ENCODE assay signal across 23 cellular contexts in genomic region chr2:232744963-232745362, GRCh38. TPM values are rescaled to one million over a fixed set of nuclear protein-coding genes. Genes with fewer than 3 reads are reported as not detected.
DNase-seq lines count a peak whose midpoint lies in the region; ATAC-seq and TF ChIP-seq lines count a peak whose summit lies in the region.
"Had no signal": no experiment of that assay in that cellular context is flagged by ENCODE, and none has a peak within 500 bp of the region (broad histone marks: within the 10 kb centered on the region; RNA-seq: fewer than 3 reads in every experiment).

No MANE protein-coding gene starts in this region.

- POLR2A ChIA-PET in CD4-positive, alpha-beta T cell (lab: Charles Lee) = no interaction called here
- POLR2A ChIA-PET in HEK293 (lab: Yijun Ruan, JAX) = no interaction called here
- POLR2A ChIA-PET in activated CD8-positive, alpha-beta T cell treated with anti-CD3 and anti-CD28 coated beads for 36 hours (lab: Charles Lee) = no interaction called here

- peaks cover 16% of the 10 kb centered on the region for H3K4me1 Mint-ChIP-seq in CD4-positive, alpha-beta T cell (ENCODE audit: low read depth)
- H3K4me1 Mint-ChIP-seq in activated CD8-positive, alpha-beta T cell treated with anti-CD3 and anti-CD28 coated beads for 36 hours (ENCODE audit: low read depth) = peaks cover 19% of the 10 kb centered on the region
- H3K4me1 Mint-ChIP-seq in T-helper 17 cell = peaks cover 20% of the 10 kb centered on the region

- H4K8ac ChIP-seq in mesenchymal stem cell (ENCODE audit: low read length) = no peak overlapping the region

- H4K91ac ChIP-seq in mesenchymal stem cell (ENCODE audit: low read length) = no peak overlapping the region

- ATAC-seq in CD4-positive, alpha-beta T cell (ENCODE audit: poor library complexity) = no peak
- ATAC-seq in activated CD8-positive, alpha-beta T cell treated with anti-CD3 and anti-CD28 coated beads for 36 hours = no peak
- ATAC-seq in GM18909 (IDR thresholded peaks at IDR 0.05; ENCODE audit: poor library complexity, unreplicated experiment) (no peak), HG03280 (IDR thresholded peaks at IDR 0.05; ENCODE audit: unreplicated experiment) (no peak), T-helper 17 cell (no peak)
- ATAC-seq: A549, HepG2 had no signal

- H3K27me3 ChIP-seq in CD4-positive, alpha-beta T cell (ENCODE audit: control insufficient read depth, insufficient read depth, low read length) = no peaks in the 10 kb centered on the region
- H3K27me3 ChIP-seq in mesenchymal stem cell (ENCODE audit: control insufficient read depth in 1 of 2, insufficient read depth in 1 of 2, low read length in 2 of 2) = no peaks in the 10 kb centered on the region
- H3K27me3 ChIP-seq: BE2C had no signal

- CTCF ChIA-PET in CD4-positive, alpha-beta T cell (lab: Charles Lee) = no interaction called here
- CTCF ChIA-PET in HEK293 (lab: Yijun Ruan, JAX) = no interaction called here
- CTCF ChIA-PET in activated CD8-positive, alpha-beta T cell treated with anti-CD3 and anti-CD28 coated beads for 36 hours (lab: Charles Lee) = no interaction called here

- H3K14ac ChIP-seq in mesenchymal stem cell (ENCODE audit: low read length in 2 of 2) = no peak overlapping the region

- no peak overlapping the region for H2AK5ac ChIP-seq in mesenchymal stem cell (ENCODE audit: low read length, severe bottlenecking)

- H3K27ac ChIP-seq in CD4-positive, alpha-beta T cell (ENCODE audit: low read depth, low read length) = no peak overlapping the region
- H3K27ac ChIP-seq in HEK293 (ENCODE audit: extremely low read depth, low read depth, low read length) = no peak overlapping the region
- H3K27ac ChIP-seq in mesenchymal stem cell (ENCODE audit: low read length, poor library complexity, severe bottlenecking) = no peak overlapping the region
- H3K27ac ChIP-seq: A549 had no signal

- TF ChIP-seq CTCF in CD4-positive, alpha-beta T cell (IDR thresholded peaks at IDR 0.05) = no peak
- TF ChIP-seq CTCF in HEK293 (tag by site-specific recombination; IDR thresholded peaks at IDR 0.05) = no peak
- TF ChIP-seq CTCF in activated CD8-positive, alpha-beta T cell treated with anti-CD3 and anti-CD28 coated beads for 36 hours (IDR thresholded peaks at IDR 0.05) = no peak

- H3K9ac ChIP-seq in mesenchymal stem cell (ENCODE audit: low read length) = no peak overlapping the region

- H3K27me3 Mint-ChIP-seq in CD4-positive, alpha-beta T cell = no peaks in the 10 kb centered on the region
- no peaks in the 10 kb centered on the region for H3K27me3 Mint-ChIP-seq in activated CD8-positive, alpha-beta T cell treated with anti-CD3 and anti-CD28 coated beads for 36 hours
- H3K27me3 Mint-ChIP-seq in T-helper 17 cell = no peaks in the 10 kb centered on the region
- H3K27me3 Mint-ChIP-seq: CD4-positive, alpha-beta memory T cell had no signal

- no peak overlapping the region for H2BK15ac ChIP-seq in mesenchymal stem cell (ENCODE audit: low read depth, poor library complexity, severe bottlenecking)

- H2BK5ac ChIP-seq in mesenchymal stem cell (ENCODE audit: low read depth, low read length, poor library complexity, severe bottlenecking) = no peak overlapping the region

- no peak overlapping the region for H3K23ac ChIP-seq in mesenchymal stem cell (ENCODE audit: low read length in 2 of 2)

- H2BK12ac ChIP-seq in mesenchymal stem cell (ENCODE audit: low read length in 2 of 2) = no peak overlapping the region

- peaks cover 33% of the 10 kb centered on the region in 2 experiments for H3K36me3 ChIP-seq in HEK293 (ENCODE audit: control insufficient read depth in 2 of 2, insufficient read depth in 1 of 2, low read length in 2 of 2)
- peaks cover 4 to 67% of the 10 kb centered on the region in 2 experiments for H3K36me3 ChIP-seq in mesenchymal stem cell (ENCODE audit: control insufficient read depth in 1 of 2, insufficient read depth in 2 of 2, low read depth in 1 of 2, low read length in 2 of 2)

- peak overlapping the region; percentile 22 for H3K4me2 ChIP-seq in mesenchymal stem cell (ENCODE audit: low read length, poor library complexity, severe bottlenecking)
- H3K4me2 ChIP-seq: A549 had no signal

- no peak overlapping the region for H3K4me3 Mint-ChIP-seq in CD4-positive, alpha-beta T cell
- H3K4me3 Mint-ChIP-seq in activated CD8-positive, alpha-beta T cell treated with anti-CD3 and anti-CD28 coated beads for 36 hours = no peak overlapping the region
- no peak overlapping the region for H3K4me3 Mint-ChIP-seq in T-helper 17 cell
- H3K4me3 Mint-ChIP-seq: CD4-positive, alpha-beta memory T cell had no signal

- DNase-seq in CD4-positive, alpha-beta T cell = no peak
- no peak for DNase-seq in activated CD8-positive, alpha-beta T cell treated with anti-CD3 and anti-CD28 coated beads for 36 hours
- no peak for DNase-seq in mesenchymal stem cell
- DNase-seq in NOMO-1 treated with dmso at 0.1 percent for 144 hours (lab: John Stamatoyannopoulos, UW; ENCODE audit: unreplicated experiment) = no peak
- no peak for DNase-seq in T-helper 17 cell
- DNase-seq: BE2C; CD4-positive, alpha-beta memory T cell; DMS153; KG1; NCI-H1694; NCI-H2081; NCI-H2171 treated with DMSO at 0.1 percent for 48 hours; NCI-H524 treated with DMSO at 0.1 percent for 48 hours; NCI-H82; Right ventricle myocardium superior had no signal

- H3K4me1 ChIP-seq in HEK293 (ENCODE audit: control insufficient read depth, insufficient read depth, low read length) (peaks cover 7% of the 10 kb centered on the region), mesenchymal stem cell (ENCODE audit: control insufficient read depth, insufficient read depth, low read depth, low read length) (no peaks in the 10 kb centered on the region)
- H3K4me1 ChIP-seq: A549, BE2C had no signal

- H3K18ac ChIP-seq in mesenchymal stem cell (ENCODE audit: low read depth in 1 of 2, low read length in 2 of 2) = no peak overlapping the region

- no peaks in the 10 kb centered on the region for H3K9me3 Mint-ChIP-seq in CD4-positive, alpha-beta T cell
- no peaks in the 10 kb centered on the region for H3K9me3 Mint-ChIP-seq in activated CD8-positive, alpha-beta T cell treated with anti-CD3 and anti-CD28 coated beads for 36 hours
- H3K9me3 Mint-ChIP-seq: CD4-positive, alpha-beta memory T cell had no signal

- peaks cover 47% of the 10 kb centered on the region for H3K36me3 Mint-ChIP-seq in CD4-positive, alpha-beta T cell (ENCODE audit: low read depth)
- H3K36me3 Mint-ChIP-seq in activated CD8-positive, alpha-beta T cell treated with anti-CD3 and anti-CD28 coated beads for 36 hours (ENCODE audit: low read depth) = peaks cover 17% of the 10 kb centered on the region
- H3K36me3 Mint-ChIP-seq in T-helper 17 cell (ENCODE audit: low read depth) = peaks cover 14% of the 10 kb centered on the region

- H3K4ac ChIP-seq in mesenchymal stem cell (ENCODE audit: low read depth in 1 of 2, low read length in 2 of 2) = no peak overlapping the region

- H3K79me1 ChIP-seq in mesenchymal stem cell (replicated peaks; ENCODE audit: low read length, poor library complexity, severe bottlenecking) = peaks cover 23% of the 10 kb centered on the region

- peak overlapping the region; percentile 22 for H3K27ac Mint-ChIP-seq in CD4-positive, alpha-beta T cell
- H3K27ac Mint-ChIP-seq in activated CD8-positive, alpha-beta T cell treated with anti-CD3 and anti-CD28 coated beads for 36 hours = peak overlapping the region; percentile 30
- H3K27ac Mint-ChIP-seq in T-helper 17 cell = no peak overlapping the region

- intact Hi-C loops in CD4-positive, alpha-beta T cell (cut with DNase I, micrococcal nuclease) = no loop called here
- intact Hi-C loops in activated CD8-positive, alpha-beta T cell treated with anti-CD3 and anti-CD28 coated beads for 36 hours (cut with micrococcal nuclease) = no loop called here

- no peak overlapping the region for H2BK120ac ChIP-seq in mesenchymal stem cell (ENCODE audit: low read depth, low read length)

- no peak overlapping the region for H2AFZ ChIP-seq in mesenchymal stem cell (ENCODE audit: low read depth, low read length)

- WGBS in mesenchymal stem cell = no CpG with 5 or more reads among the region's 1 CpG

- no peaks in the 10 kb centered on the region for H3K9me3 ChIP-seq in CD4-positive, alpha-beta T cell (ENCODE audit: control insufficient read depth, low read length)
- no peaks in the 10 kb centered on the region for H3K9me3 ChIP-seq in HEK293 (ENCODE audit: control insufficient read depth, insufficient read depth, low read depth, low read length)
- no peaks in the 10 kb centered on the region for H3K9me3 ChIP-seq in mesenchymal stem cell (ENCODE audit: control insufficient read depth, low read length)
- no peaks in the 10 kb centered on the region for H3K9me3 ChIP-seq in T-helper 17 cell (ENCODE audit: control insufficient read depth, low read length, poor library complexity, severe bottlenecking)
- H3K9me3 ChIP-seq: A549, BE2C had no signal

- H3K4me3 ChIP-seq in HEK293 (ENCODE audit: low read depth, low read length) (no peak overlapping the region), mesenchymal stem cell (ENCODE audit: insufficient read depth in 1 of 2, low read depth in 1 of 2, low read length in 2 of 2) (no peak overlapping the region)
- H3K4me3 ChIP-seq: A549 had no signal

TF ChIP-seq in HEK293, 187 proteins besides CTCF, POLR2A, EP300 and RAD21 (continues in another document):
- TF ChIP-seq PRDM6 (tag by site-specific recombination; IDR thresholded peaks at IDR 0.05) (0 out of 2 replicates have a peak, but pooled peaks have one; percentile 13), ZNF596 (tag by site-specific recombination; IDR thresholded peaks at IDR 0.05) (no peak)

RNA-seq across cellular contexts. Expression of gene KCNJ13, which starts 31.4 kb away (rescaled TPM):
- total RNA-seq in CD4-positive, alpha-beta T cell = not detected
- total RNA-seq in activated CD8-positive, alpha-beta T cell treated with anti-CD3 and anti-CD28 coated beads for 36 hours = not detected
- not detected for polyA plus RNA-seq in mesenchymal stem cell (2013, experiment 1 of 2)
- polyA plus RNA-seq in mesenchymal stem cell (2013, experiment 2 of 2) = not detected
- not detected for total RNA-seq in T-helper 17 cell
- total RNA-seq: CD4-positive, alpha-beta memory T cell; G401; HepG2; OCI-LY7; Right ventricle myocardium superior; RPMI7951 had no signal
- polyA plus RNA-seq: A549, HepG2 had no signal

RNA-seq across cellular contexts. Expression of gene GIGYF2, which starts 47.8 kb away (rescaled TPM):
- total RNA-seq in CD4-positive, alpha-beta T cell = 10 to 100 TPM; 52.5 to 55.5 TPM
- total RNA-seq in activated CD8-positive, alpha-beta T cell treated with anti-CD3 and anti-CD28 coated beads for 36 hours = 10 to 100 TPM; 49.7 to 52.5 TPM
- 31.8 TPM for polyA plus RNA-seq in mesenchymal stem cell (2013, experiment 1 of 2)
- polyA plus RNA-seq in mesenchymal stem cell (2013, experiment 2 of 2) = 29.3 TPM
- 10 to 100 TPM; 55.9 to 62.9 TPM for total RNA-seq in T-helper 17 cell
